Comparison of ENCODE assay signal across 19 cellular contexts in genomic region chr4:165630671-165631070, GRCh38.
"Had no signal": no experiment of that assay in that cellular context is flagged by ENCODE, and none has a peak within 500 bp of the region (broad histone marks: within the 10 kb centered on the region; RNA-seq: fewer than 3 reads in every experiment).

No MANE protein-coding gene starts in this region.

- H3K27me3 Mint-ChIP-seq: activated naive CD8-positive, alpha-beta T cell had no signal

- H3K36me3 Mint-ChIP-seq: activated naive CD8-positive, alpha-beta T cell; naive thymus-derived CD4-positive, alpha-beta T cell had no signal

- H3K9me3 ChIP-seq: pancreas, prostate gland, transverse colon had no signal

- H3K4me1 ChIP-seq: pancreas, prostate gland, spleen, transverse colon had no signal

- DNase-seq: activated CD4-positive, alpha-beta T cell treated with anti-CD3 and anti-CD28 coated beads for 4 hours; activated CD4-positive, alpha-beta T cell treated with anti-CD3 and anti-CD28 coated beads, Interleukin-2, amount 50 U/mL, for 4 hours; activated CD8-positive, alpha-beta memory T cell treated with anti-CD3 and anti-CD28 coated beads for 24 hours; activated effector memory CD4-positive, alpha-beta T cell treated with Interleukin-2 at 50 U/mL for 16 hours; activated naive CD4-positive, alpha-beta T cell treated with Interleukin-2 at 50 U/mL for 16 hours; anterior cingulate cortex; dorsolateral prefrontal cortex; effector memory CD4-positive, alpha-beta T cell; midbrain; naive thymus-derived CD4-positive, alpha-beta T cell; nucleus accumbens; pancreas; spleen; stimulated activated naive CD4-positive, alpha-beta T cell treated with Interleukin-2 at 50 U/mL for 16 hours; transverse colon had no signal

- H3K27ac Mint-ChIP-seq: activated naive CD8-positive, alpha-beta T cell; naive thymus-derived CD4-positive, alpha-beta T cell had no signal

- H3K4me3 ChIP-seq: cardiac muscle cell, coronary artery, dorsolateral prefrontal cortex, pancreas, prostate gland, spleen, transverse colon had no signal

- ATAC-seq: naive thymus-derived CD4-positive, alpha-beta T cell; pancreas had no signal

- H3K36me3 ChIP-seq: cardiac muscle cell, pancreas, prostate gland, spleen, transverse colon had no signal

- H3K4me1 Mint-ChIP-seq: naive thymus-derived CD4-positive, alpha-beta T cell had no signal

- H3K27ac ChIP-seq: cardiac muscle cell, coronary artery, dorsolateral prefrontal cortex, pancreas, prostate gland, spleen, transverse colon had no signal

- H3K27me3 ChIP-seq: cardiac muscle cell, pancreas, spleen, transverse colon had no signal

- H3K4me3 Mint-ChIP-seq: activated naive CD8-positive, alpha-beta T cell; naive thymus-derived CD4-positive, alpha-beta T cell had no signal
